8 cellular contexts compared by ENCODE assay signal in the genomic region with DNA sequence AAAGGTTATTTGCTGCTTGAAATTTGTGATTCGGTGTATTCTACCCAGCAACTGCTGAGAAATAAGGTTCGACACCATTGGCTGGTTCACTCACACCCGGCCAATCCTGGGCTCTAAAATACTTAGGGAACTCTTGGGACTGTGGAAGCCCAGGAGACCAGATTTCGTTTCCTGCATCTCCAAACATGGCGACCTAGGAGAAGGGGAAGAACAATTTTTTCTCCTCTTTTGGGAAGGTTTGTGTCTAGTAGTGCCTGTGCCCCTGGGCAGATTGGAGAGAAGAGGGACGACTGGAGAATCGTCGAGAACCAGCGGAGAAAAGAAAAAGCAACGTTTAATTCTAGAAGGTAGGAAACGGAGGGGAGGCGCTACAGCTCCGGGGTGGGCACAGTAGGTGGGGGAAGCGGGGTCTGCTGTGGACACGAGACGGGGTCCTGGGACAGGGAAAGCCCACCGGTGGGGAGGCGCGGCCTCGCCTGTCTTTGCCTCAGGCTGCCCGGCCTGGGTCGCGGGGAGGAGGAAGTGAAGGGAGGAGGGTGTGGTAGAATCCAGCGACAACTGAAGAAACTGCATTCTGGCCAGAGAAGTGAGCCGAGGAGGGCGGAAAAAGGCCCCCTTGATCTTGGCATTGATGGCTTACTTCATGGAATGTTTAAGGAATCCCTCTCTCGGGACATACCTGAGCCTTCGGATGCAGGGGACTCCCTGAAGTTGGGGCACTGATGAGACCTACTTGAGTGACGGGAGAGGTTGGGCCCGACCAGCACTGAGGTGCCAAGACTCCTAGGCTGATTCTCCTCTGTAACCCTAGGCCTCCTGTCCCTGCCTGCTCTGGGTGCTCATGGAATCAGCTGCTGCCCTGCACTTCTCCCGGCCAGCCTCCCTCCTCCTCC. TPM values are rescaled to one million over a fixed set of nuclear protein-coding genes. Genes with fewer than 3 reads are reported as not detected.
A peak's percentile ranks its signal among the peaks of the same experiment; 100 is the strongest.
DNase-seq lines count a peak whose midpoint lies in the region; ATAC-seq and TF ChIP-seq lines count a peak whose summit lies in the region.

Gene BTN2A1, plus strand, starts transcription at position 160 of the 893 bp plus-strand sequence. Its CDS starts 682 bp downstream, at position 842.

- H3K4me3 Mint-ChIP-seq in natural killer cell treated with Interleukin-12 subunit alpha and Interleukin-12 subunit beta and Interleukin-15 and Interleukin-18, amount 100 ng/mL, for 72 hours: peak within 1 kb of the TSS; percentile 97

- peaks cover 46 to 51% of the 10 kb centered on the region in 2 donors for H3K4me1 Mint-ChIP-seq in natural killer cell treated with Interleukin-12 subunit alpha and Interleukin-12 subunit beta and Interleukin-15 and Interleukin-18, amount 100 ng/mL, for 72 hours (ENCODE audit: low read depth in 2 of 2)

- peaks cover 34% of the 10 kb centered on the region for H3K4me1 ChIP-seq in stomach smooth muscle (ENCODE audit: control insufficient read depth, insufficient read depth, low read length)

- H3K36me3 ChIP-seq in H7 (replicated peaks; ENCODE audit: control insufficient read depth, insufficient read depth, low read length): peaks cover 10% of the 10 kb centered on the region
- peaks cover 12 to 15% of the 10 kb centered on the region in 2 donors for H3K36me3 ChIP-seq in stomach smooth muscle (ENCODE audit: control insufficient read depth in 2 of 2, insufficient read depth in 2 of 2, low read length in 2 of 2)

- H3K4me3 ChIP-seq in H7 (ENCODE audit: insufficient read depth, low read depth, low read length): peak within 1 kb of the TSS; percentile 84
- peak within 1 kb of the TSS; percentile 90 to 94 for H3K4me3 ChIP-seq in stomach smooth muscle (ENCODE audit: low read length in 2 of 2)

- peak; percentile 40; the same call in 1 of the 2 replicates for TF ChIP-seq POLR2A in Raji (IDR thresholded peaks at IDR 0.05; ENCODE audit: insufficient read depth, low read depth, low read length)

- H3K9ac ChIP-seq in stomach smooth muscle (ENCODE audit: low read length in 2 of 2): peak within 1 kb of the TSS; percentile 96 to 98

- DNase-seq in ELR (ENCODE audit: low read depth) (peak; percentile 96), H7 (peak; percentile 93), LoVo (ENCODE audit: low spot score) (peak; percentile 87), activated gamma-delta T cell (lab: John Stamatoyannopoulos, UW) (peak; percentile 31), fibroblast of the conjunctiva (ENCODE audit: low read depth) (peak; percentile 88)
- peak; percentile 73 for DNase-seq in natural killer cell treated with Interleukin-12 subunit alpha and Interleukin-12 subunit beta and Interleukin-15 and Interleukin-18, amount 100 ng/mL, for 72 hours (ENCODE audit: low spot score)

- no peaks in the 10 kb centered on the region for H3K9me3 Mint-ChIP-seq in natural killer cell treated with Interleukin-12 subunit alpha and Interleukin-12 subunit beta and Interleukin-15 and Interleukin-18, amount 100 ng/mL, for 72 hours

- peaks cover 11% of the 10 kb centered on the region for H3K36me3 Mint-ChIP-seq in natural killer cell treated with Interleukin-12 subunit alpha and Interleukin-12 subunit beta and Interleukin-15 and Interleukin-18, amount 100 ng/mL, for 72 hours

- H3K27ac Mint-ChIP-seq in natural killer cell treated with Interleukin-12 subunit alpha and Interleukin-12 subunit beta and Interleukin-15 and Interleukin-18, amount 100 ng/mL, for 72 hours: peak within 1 kb of the TSS; percentile 88 to 97

- ATAC-seq in natural killer cell treated with Interleukin-12 subunit alpha and Interleukin-12 subunit beta and Interleukin-15 and Interleukin-18, amount 100 ng/mL, for 72 hours: peak; percentile 97 to 98

- H3K27ac ChIP-seq in stomach smooth muscle (ENCODE audit: low read length): peak within 1 kb of the TSS; percentile 92

- no peaks in the 10 kb centered on the region; the same call in 1 of the 2 replicates for H3K27me3 ChIP-seq in H7 (ENCODE audit: control insufficient read depth, insufficient read depth, low read length)
- no peaks in the 10 kb centered on the region for H3K27me3 ChIP-seq in stomach smooth muscle (ENCODE audit: control insufficient read depth in 1 of 2, insufficient read depth in 2 of 2, low read length in 2 of 2)

- H3K9me3 ChIP-seq in stomach smooth muscle (ENCODE audit: control insufficient read depth in 2 of 2, low read length in 2 of 2): no peaks in the 10 kb centered on the region

- no peaks in the 10 kb centered on the region for H3K27me3 Mint-ChIP-seq in natural killer cell treated with Interleukin-12 subunit alpha and Interleukin-12 subunit beta and Interleukin-15 and Interleukin-18, amount 100 ng/mL, for 72 hours

RNA-seq across cellular contexts. Expression of gene BTN2A1, which starts in this region (rescaled TPM):
- 7.6 and 8.2 TPM in 2 replicates for total RNA-seq in H7 (2014; rRNA removed; shearing (Covaris generic))
- total RNA-seq in natural killer cell treated with Interleukin-12 subunit alpha and Interleukin-12 subunit beta and Interleukin-15 and Interleukin-18, amount 100 ng/mL, for 72 hours: 10 to 100 TPM; 41.2 to 47.4 TPM

Comparison
In these comparisons a context has a peak if more than half of its experiments do, and no peak if none do; other contexts are left out.
1. Peak in every context shown above with its lines: DNase-seq, ATAC-seq, H3K4me3 ChIP-seq and H3K27ac ChIP-seq.
2. DNase-seq: peak in every context shown above with its lines; median percentile 96 in ELR; 93 in H7; 88 in fibroblast of the conjunctiva; 87 in LoVo; 73 in natural killer cell treated with Interleukin-12 subunit alpha and Interleukin-12 subunit beta and Interleukin-15 and Interleukin-18, amount 100 ng/mL, for 72 hours; 31 in activated gamma-delta T cell.